ENCODE assay signal across 32 cellular contexts in genomic region chr10:32153252-32153651, GRCh38.
"Had no signal": no experiment of that assay in that cellular context is flagged by ENCODE, and none has a peak within 500 bp of the region (broad histone marks: within the 10 kb centered on the region; RNA-seq: fewer than 3 reads in every experiment).

No MANE protein-coding gene starts in this region.

- H3K79me2 ChIP-seq: parathyroid adenoma had no signal

- H2AFZ ChIP-seq: parathyroid adenoma had no signal

- ATAC-seq: naive thymus-derived CD8-positive, alpha-beta T cell; natural killer cell treated with Interleukin-12 subunit alpha and Interleukin-12 subunit beta and Interleukin-15 and Interleukin-18, amount 100 ng/mL, for 72 hours; psoas muscle; right cardiac atrium; sciatic nerve; stimulated activated memory B cell treated with anti-CD40 and anti-IgM and Interleukin-4, amounts not matched to agents 10 μg/mL and 1 μg/mL and 100 μg/mL, for 72 hours; stimulated activated naive CD8-positive, alpha-beta T cell treated with anti-CD3 and anti-CD28 coated beads, Interleukin-15, amount 100 ng/mL, for 72 hours; stimulated activated naive CD8-positive, alpha-beta T cell treated with anti-CD3 and anti-CD28 coated beads, Interleukin-15, Interleukin-2, amounts not matched to agents 100 U/mL and 50 U/mL, for 24 hours; upper lobe of right lung had no signal

- H3K9me3 ChIP-seq: neutrophil, ovary, testis, upper lobe of right lung had no signal

- H3K27me3 Mint-ChIP-seq: naive thymus-derived CD8-positive, alpha-beta T cell; progenitor cell of endocrine pancreas; stimulated activated naive CD8-positive, alpha-beta T cell treated with anti-CD3 and anti-CD28 coated beads, Interleukin-15, amount 100 ng/mL, for 72 hours; type B pancreatic cell had no signal

- H3K4me3 ChIP-seq: ovary, psoas muscle, skin epidermis, smooth muscle cell, spleen, suprapubic skin, testis, tibial artery, transverse colon, upper lobe of right lung, uterus had no signal

- DNase-seq: naive thymus-derived CD8-positive, alpha-beta T cell; nephron progenitor cell; nucleus accumbens; ovary; posterior cingulate gyrus; psoas muscle; right cardiac atrium; spleen; stimulated activated CD4-positive, alpha-beta T cell treated with anti-CD3 and anti-CD28 coated beads, Interleukin-12 subunit alpha, Interleukin-12 subunit beta, amount 100 ng/mL, for 4 hours; stimulated activated CD4-positive, alpha-beta T cell treated with anti-CD3 and anti-CD28 coated beads, Interleukin-1b, Interleukin-23, amount 100 ng/mL, for 48 hours; stimulated activated CD4-positive, alpha-beta T cell treated with anti-CD3 and anti-CD28 coated beads, Interleukin-4, amount 100 ng/mL, for 1 hour; stimulated activated CD4-positive, alpha-beta T cell treated with anti-CD3 and anti-CD28 coated beads, Interleukin-4, amount 100 ng/mL, for 4 hours; stimulated activated CD8-positive, alpha-beta memory T cell treated with anti-CD3 and anti-CD28 coated beads, Interleukin-4, amount 100 ng/mL, for 48 hours; stimulated activated naive CD8-positive, alpha-beta T cell treated with anti-CD3 and anti-CD28 coated beads, Interleukin-15, amount 100 ng/mL, for 72 hours; stimulated activated naive CD8-positive, alpha-beta T cell treated with anti-CD3 and anti-CD28 coated beads, Interleukin-15, Interleukin-2, amounts not matched to agents 100 U/mL and 50 U/mL, for 24 hours; substantia nigra; testis; tibial artery; transverse colon; upper lobe of right lung; uterus had no signal

- H3K9me3 Mint-ChIP-seq: natural killer cell treated with Interleukin-12 subunit alpha and Interleukin-12 subunit beta and Interleukin-15 and Interleukin-18, amount 100 ng/mL, for 72 hours had no signal

- H3K4me1 ChIP-seq: testis, upper lobe of right lung had no signal

- H3K27ac ChIP-seq: neutrophil, ovary, parathyroid adenoma, psoas muscle, skin epidermis, suprapubic skin, testis, tibial artery, transverse colon, upper lobe of right lung, uterus had no signal

- H3K36me3 Mint-ChIP-seq: type B pancreatic cell had no signal

- H3K9ac ChIP-seq: parathyroid adenoma had no signal

- H3K27ac Mint-ChIP-seq: naive thymus-derived CD8-positive, alpha-beta T cell; natural killer cell treated with Interleukin-12 subunit alpha and Interleukin-12 subunit beta and Interleukin-15 and Interleukin-18, amount 100 ng/mL, for 72 hours; nephron progenitor cell; progenitor cell of endocrine pancreas; stimulated activated memory B cell treated with anti-CD40 and anti-IgM and Interleukin-4, amounts not matched to agents 10 μg/mL and 1 μg/mL and 100 μg/mL, for 72 hours; stimulated activated naive CD8-positive, alpha-beta T cell treated with anti-CD3 and anti-CD28 coated beads, Interleukin-15, amount 100 ng/mL, for 72 hours; type B pancreatic cell had no signal

- H3K4me1 Mint-ChIP-seq: nephron progenitor cell; neural crest cell; stimulated activated memory B cell treated with anti-CD40 and anti-IgM and Interleukin-4, amounts not matched to agents 10 μg/mL and 1 μg/mL and 100 μg/mL, for 72 hours had no signal

- H3K27me3 ChIP-seq: neutrophil, ovary, spleen, suprapubic skin, testis, tibial artery, transverse colon, upper lobe of right lung, uterus had no signal

- H3K4me2 ChIP-seq: smooth muscle cell had no signal

- H3K4me3 Mint-ChIP-seq: naive thymus-derived CD8-positive, alpha-beta T cell; natural killer cell treated with Interleukin-12 subunit alpha and Interleukin-12 subunit beta and Interleukin-15 and Interleukin-18, amount 100 ng/mL, for 72 hours; nephron progenitor cell; neural crest cell; stimulated activated memory B cell treated with anti-CD40 and anti-IgM and Interleukin-4, amounts not matched to agents 10 μg/mL and 1 μg/mL and 100 μg/mL, for 72 hours; stimulated activated naive CD8-positive, alpha-beta T cell treated with anti-CD3 and anti-CD28 coated beads, Interleukin-15, amount 100 ng/mL, for 72 hours; type B pancreatic cell had no signal

- H3K36me3 ChIP-seq: neutrophil, ovary, spleen, suprapubic skin, tibial artery, transverse colon, upper lobe of right lung, uterus had no signal
